Comparison of ENCODE assay signal across 1 cellular context in the genomic region with DNA sequence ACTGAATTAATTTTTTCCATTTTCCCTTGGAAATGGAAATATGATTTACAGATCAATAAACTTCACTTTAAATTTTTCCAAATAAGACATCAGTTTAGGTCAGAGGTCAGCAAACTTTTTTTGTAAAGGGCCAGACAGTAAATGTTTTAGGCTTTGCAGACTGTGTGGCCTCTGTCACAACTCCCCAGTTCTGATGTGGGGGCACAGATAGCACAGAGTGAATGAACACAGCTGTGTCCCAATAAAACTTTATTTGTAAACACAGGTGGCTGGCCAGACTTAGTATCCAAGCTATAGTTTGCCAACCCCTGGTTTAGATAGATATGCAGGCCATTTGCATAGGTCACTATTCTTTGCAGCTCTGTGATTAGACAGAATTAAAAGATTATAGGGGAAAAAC.
TF ChIP-seq lines count a peak whose summit lies in the region.

No MANE protein-coding gene starts in this region.

TF ChIP-seq in GM12878, 131 proteins besides CTCF, POLR2A, EP300 and RAD21:
- TF ChIP-seq, protein P1, sequence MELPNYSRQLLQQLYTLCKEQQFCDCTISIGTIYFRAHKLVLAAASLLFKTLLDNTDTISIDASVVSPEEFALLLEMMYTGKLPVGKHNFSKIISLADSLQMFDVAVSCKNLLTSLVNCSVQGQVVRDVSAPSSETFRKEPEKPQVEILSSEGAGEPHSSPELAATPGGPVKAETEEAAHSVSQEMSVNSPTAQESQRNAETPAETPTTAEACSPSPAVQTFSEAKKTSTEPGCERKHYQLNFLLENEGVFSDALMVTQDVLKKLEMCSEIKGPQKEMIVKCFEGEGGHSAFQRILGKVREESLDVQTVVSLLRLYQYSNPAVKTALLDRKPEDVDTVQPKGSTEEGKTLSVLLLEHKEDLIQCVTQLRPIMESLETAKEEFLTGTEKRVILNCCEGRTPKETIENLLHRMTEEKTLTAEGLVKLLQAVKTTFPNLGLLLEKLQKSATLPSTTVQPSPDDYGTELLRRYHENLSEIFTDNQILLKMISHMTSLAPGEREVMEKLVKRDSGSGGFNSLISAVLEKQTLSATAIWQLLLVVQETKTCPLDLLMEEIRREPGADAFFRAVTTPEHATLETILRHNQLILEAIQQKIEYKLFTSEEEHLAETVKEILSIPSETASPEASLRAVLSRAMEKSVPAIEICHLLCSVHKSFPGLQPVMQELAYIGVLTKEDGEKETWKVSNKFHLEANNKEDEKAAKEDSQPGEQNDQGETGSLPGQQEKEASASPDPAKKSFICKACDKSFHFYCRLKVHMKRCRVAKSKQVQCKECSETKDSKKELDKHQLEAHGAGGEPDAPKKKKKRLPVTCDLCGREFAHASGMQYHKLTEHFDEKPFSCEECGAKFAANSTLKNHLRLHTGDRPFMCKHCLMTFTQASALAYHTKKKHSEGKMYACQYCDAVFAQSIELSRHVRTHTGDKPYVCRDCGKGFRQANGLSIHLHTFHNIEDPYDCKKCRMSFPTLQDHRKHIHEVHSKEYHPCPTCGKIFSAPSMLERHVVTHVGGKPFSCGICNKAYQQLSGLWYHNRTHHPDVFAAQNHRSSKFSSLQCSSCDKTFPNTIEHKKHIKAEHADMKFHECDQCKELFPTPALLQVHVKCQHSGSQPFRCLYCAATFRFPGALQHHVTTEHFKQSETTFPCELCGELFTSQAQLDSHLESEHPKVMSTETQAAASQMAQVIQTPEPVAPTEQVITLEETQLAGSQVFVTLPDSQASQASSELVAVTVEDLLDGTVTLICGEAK (IDR thresholded peaks at IDR 0.05; ENCODE audit: borderline replicate concordance) = peak; percentile 81
- no peak for TF ChIP-seq ZNF207 (IDR thresholded peaks at IDR 0.05; ENCODE audit: borderline replicate concordance)
